In genomic region chr7:157502701-157503111, GRCh38 we compare ENCODE assay signal across 8 cellular contexts.
DNase-seq lines count a peak whose midpoint lies in the region; ATAC-seq, FAIRE-seq and TF ChIP-seq lines count a peak whose summit lies in the region.

No MANE protein-coding gene starts in this region.

- peak overlapping the region; percentile 63 for H3K4me3 Mint-ChIP-seq in activated naive CD4-positive, alpha-beta T cell treated with anti-CD3 and anti-CD28 coated beads for 36 hours
- peak overlapping the region; percentile 76 for H3K4me3 Mint-ChIP-seq in natural killer cell treated with Interleukin-12 subunit alpha and Interleukin-12 subunit beta and Interleukin-15 and Interleukin-18, amount 100 ng/mL, for 72 hours
- no peak overlapping the region for H3K4me3 Mint-ChIP-seq in Caco-2 (ENCODE audit: unreplicated experiment)

- peak overlapping the region; percentile 70 for H3K27ac Mint-ChIP-seq in activated naive CD4-positive, alpha-beta T cell treated with anti-CD3 and anti-CD28 coated beads for 36 hours
- H3K27ac Mint-ChIP-seq in natural killer cell treated with Interleukin-12 subunit alpha and Interleukin-12 subunit beta and Interleukin-15 and Interleukin-18, amount 100 ng/mL, for 72 hours = peak overlapping the region; percentile 47 to 52
- no peak overlapping the region for H3K27ac Mint-ChIP-seq in Caco-2 (ENCODE audit: unreplicated experiment)

- intact Hi-C loops in activated naive CD4-positive, alpha-beta T cell treated with anti-CD3 and anti-CD28 coated beads for 36 hours (cut with micrococcal nuclease) = loop anchor here (1.0 to 10.0 kb wide), 6 partner anchors 12 to 372 kb away; no protein-coding TSS in a partner anchor
- intact Hi-C loops in Caco-2 (cut with micrococcal nuclease; ENCODE audit: unreplicated experiment) = no loop called here

- H3K9ac ChIP-seq in BLaER1 treated with 17β-estradiol and CSF1 and Interleukin-3, amounts not matched to agents 10 nM and 100 nM = peak overlapping the region in 9 of 11 experiments; percentile 12 to 65 (median 53); a peak in 15 of 22 replicates

- peaks cover 28% of the 10 kb centered on the region for H3K4me1 Mint-ChIP-seq in activated naive CD4-positive, alpha-beta T cell treated with anti-CD3 and anti-CD28 coated beads for 36 hours (ENCODE audit: low read depth)
- peaks cover 12 to 14% of the 10 kb centered on the region in 2 donors for H3K4me1 Mint-ChIP-seq in natural killer cell treated with Interleukin-12 subunit alpha and Interleukin-12 subunit beta and Interleukin-15 and Interleukin-18, amount 100 ng/mL, for 72 hours (ENCODE audit: low read depth in 2 of 2)
- no peaks in the 10 kb centered on the region for H3K4me1 Mint-ChIP-seq in Caco-2 (ENCODE audit: low read depth, unreplicated experiment)

- H3K36me3 ChIP-seq in BLaER1 treated with 17β-estradiol and CSF1 and Interleukin-3, amounts not matched to agents 10 nM and 100 nM = no peaks in the 10 kb centered on the region
- no peaks in the 10 kb centered on the region for H3K36me3 ChIP-seq in Caco-2 (ENCODE audit: control insufficient read depth, insufficient read depth, low read length)

- peaks cover 31 to 45% (median 35%) of the 10 kb centered on the region in 10 experiments for H3K4me1 ChIP-seq in BLaER1 treated with 17β-estradiol and CSF1 and Interleukin-3, amounts not matched to agents 10 nM and 100 nM
- no peaks in the 10 kb centered on the region for H3K4me1 ChIP-seq in Caco-2

- peak overlapping the region; percentile 74 to 95 (median 88) for H3K4me2 ChIP-seq in BLaER1 treated with 17β-estradiol and CSF1 and Interleukin-3, amounts not matched to agents 10 nM and 100 nM

- ATAC-seq in natural killer cell treated with Interleukin-12 subunit alpha and Interleukin-12 subunit beta and Interleukin-15 and Interleukin-18, amount 100 ng/mL, for 72 hours = peak; percentile 82 to 92
- ATAC-seq in GM19351 (IDR thresholded peaks at IDR 0.05; ENCODE audit: unreplicated experiment) (no peak), GM18517 (IDR thresholded peaks at IDR 0.05; ENCODE audit: unreplicated experiment) (no peak)

- peaks cover 0 to 15% (median 8%) of the 10 kb centered on the region in 11 experiments; a peak in 9 of 22 replicates for H3K9me3 ChIP-seq in BLaER1 treated with 17β-estradiol and CSF1 and Interleukin-3, amounts not matched to agents 10 nM and 100 nM (replicated peaks in 1 of 11)
- peaks cover 10% of the 10 kb centered on the region for H3K9me3 ChIP-seq in Caco-2

- DNase-seq in RCC 7860 (ENCODE audit: low spot score) (peak; percentile 33), SHP77 treated with DMSO at 0.1 percent for 48 hours (lab: John Stamatoyannopoulos, UW) (no peak), Caco-2 (no peak)
- peak; percentile 81 for DNase-seq in activated naive CD4-positive, alpha-beta T cell treated with anti-CD3 and anti-CD28 coated beads for 36 hours
- no peak for DNase-seq in natural killer cell treated with Interleukin-12 subunit alpha and Interleukin-12 subunit beta and Interleukin-15 and Interleukin-18, amount 100 ng/mL, for 72 hours (ENCODE audit: low spot score)

- peak overlapping the region in 6 of 10 experiments; percentile 27 to 43 (median 40); a peak in 10 of 20 replicates for H3K4me3 ChIP-seq in BLaER1 treated with 17β-estradiol and CSF1 and Interleukin-3, amounts not matched to agents 10 nM and 100 nM
- H3K4me3 ChIP-seq in Caco-2 (ENCODE audit: low read depth, low read length) = no peak overlapping the region

- H4K20me1 ChIP-seq in BLaER1 treated with 17β-estradiol and CSF1 and Interleukin-3, amounts not matched to agents 10 nM and 100 nM = no peaks in the 10 kb centered on the region

- peaks cover 2% of the 10 kb centered on the region for H3K36me3 Mint-ChIP-seq in activated naive CD4-positive, alpha-beta T cell treated with anti-CD3 and anti-CD28 coated beads for 36 hours (ENCODE audit: low read depth)
- H3K36me3 Mint-ChIP-seq in natural killer cell treated with Interleukin-12 subunit alpha and Interleukin-12 subunit beta and Interleukin-15 and Interleukin-18, amount 100 ng/mL, for 72 hours = no peaks in the 10 kb centered on the region
- no peaks in the 10 kb centered on the region for H3K36me3 Mint-ChIP-seq in Caco-2 (ENCODE audit: insufficient read depth, unreplicated experiment)

- peaks cover 15% of the 10 kb centered on the region for H3K9me3 Mint-ChIP-seq in activated naive CD4-positive, alpha-beta T cell treated with anti-CD3 and anti-CD28 coated beads for 36 hours
- H3K9me3 Mint-ChIP-seq in natural killer cell treated with Interleukin-12 subunit alpha and Interleukin-12 subunit beta and Interleukin-15 and Interleukin-18, amount 100 ng/mL, for 72 hours = no peaks in the 10 kb centered on the region
- H3K9me3 Mint-ChIP-seq in Caco-2 (ENCODE audit: unreplicated experiment) = no peaks in the 10 kb centered on the region

- CTCF ChIA-PET in activated naive CD4-positive, alpha-beta T cell treated with anti-CD3 and anti-CD28 coated beads for 36 hours (lab: Charles Lee) = interaction anchor here (0.5 kb wide), 1 partner anchor 10 kb away, joined by 3 read pairs; no protein-coding TSS in a partner anchor
- CTCF ChIA-PET in Caco-2 (lab: Charles Lee) = no interaction called here

- BruUV-seq in Caco-2 (replicated peaks; lab: Mats Ljungman, UMichigan) = no TSS peak

- FAIRE-seq in RCC 7860 (lab: Jason Lieb, UNC) = no peak

- POLR2A ChIA-PET in Caco-2 (lab: Charles Lee) = no interaction called here

- H3K27me3 ChIP-seq in BLaER1 treated with 17β-estradiol and CSF1 and Interleukin-3, amounts not matched to agents 10 nM and 100 nM = peaks cover 0 to 11% (median 0%) of the 10 kb centered on the region in 11 experiments; a peak in 6 of 22 replicates
- no peaks in the 10 kb centered on the region for H3K27me3 ChIP-seq in Caco-2 (replicated peaks; ENCODE audit: control insufficient read depth, insufficient read depth, low read length)

- TF ChIP-seq CTCF in Caco-2 (IDR thresholded peaks at IDR 0.05; ENCODE audit: insufficient read depth in 1 of 2, low read depth in 1 of 2, low read length in 1 of 2, severe bottlenecking in 1 of 2, unreplicated experiment in 1 of 2) = no peak

- peak overlapping the region in 10 of 11 experiments; percentile 22 to 78 (median 70); a peak in 18 of 22 replicates for H3K27ac ChIP-seq in BLaER1 treated with 17β-estradiol and CSF1 and Interleukin-3, amounts not matched to agents 10 nM and 100 nM

- no peaks in the 10 kb centered on the region for H3K27me3 Mint-ChIP-seq in activated naive CD4-positive, alpha-beta T cell treated with anti-CD3 and anti-CD28 coated beads for 36 hours (ENCODE audit: low read depth)
- peaks cover 24 to 36% of the 10 kb centered on the region in 2 donors for H3K27me3 Mint-ChIP-seq in natural killer cell treated with Interleukin-12 subunit alpha and Interleukin-12 subunit beta and Interleukin-15 and Interleukin-18, amount 100 ng/mL, for 72 hours
- H3K27me3 Mint-ChIP-seq in Caco-2 (ENCODE audit: insufficient read depth, unreplicated experiment) = peaks cover 6% of the 10 kb centered on the region

Comparison
In these comparisons a context has a peak if more than half of its experiments do, and no peak if none do; other contexts are left out.
1. DNase-seq: peak in RCC 7860 (single experiment) and activated naive CD4-positive, alpha-beta T cell treated with anti-CD3 and anti-CD28 coated beads for 36 hours (single experiment); none in natural killer cell treated with Interleukin-12 subunit alpha and Interleukin-12 subunit beta and Interleukin-15 and Interleukin-18, amount 100 ng/mL, for 72 hours (single experiment), SHP77 treated with DMSO at 0.1 percent for 48 hours (single experiment) and Caco-2 (0 of 2).
2. ATAC-seq: peak in natural killer cell treated with Interleukin-12 subunit alpha and Interleukin-12 subunit beta and Interleukin-15 and Interleukin-18, amount 100 ng/mL, for 72 hours (2 of 2); none in GM19351 (single experiment) and GM18517 (single experiment).